Comparison of ENCODE assay signal across 16 cellular contexts in the genomic region with DNA sequence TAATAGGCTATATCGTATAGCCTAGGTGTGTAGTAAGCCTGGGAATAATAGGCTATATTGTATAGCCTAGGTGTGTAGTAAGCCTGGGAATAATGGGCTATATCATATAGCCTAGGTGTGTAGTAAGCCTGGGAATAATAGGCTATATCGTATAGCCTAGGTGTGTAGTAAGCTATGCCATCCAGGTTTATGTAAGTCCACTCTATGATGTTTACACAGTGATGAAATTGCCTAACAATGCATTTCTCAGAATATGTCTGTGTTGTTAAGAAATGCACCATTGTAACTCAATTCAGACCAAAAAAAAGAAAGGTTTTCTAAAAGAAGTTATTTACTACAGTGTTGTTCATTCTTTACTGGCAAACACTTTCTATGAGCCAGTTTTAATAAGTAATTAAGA.
DNase-seq lines count a peak whose midpoint lies in the region; ATAC-seq and TF ChIP-seq lines count a peak whose summit lies in the region.
"Had no signal": no experiment of that assay in that cellular context is flagged by ENCODE, and none has a peak within 500 bp of the region (broad histone marks: within the 10 kb centered on the region; RNA-seq: fewer than 3 reads in every experiment).

No MANE protein-coding gene starts in this region.

- H3K36me3 Mint-ChIP-seq in MCF 10A (ENCODE audit: insufficient read depth, unreplicated experiment) = no peaks in the 10 kb centered on the region
- H3K36me3 Mint-ChIP-seq: CD8-positive, alpha-beta T cell; IgD-negative memory B cell had no signal

- H3K36me3 ChIP-seq in breast epithelium (no peaks in the 10 kb centered on the region), OCI-LY3 (replicated peaks; ENCODE audit: low read depth, low read length) (no peaks in the 10 kb centered on the region), adipocyte (ENCODE audit: control insufficient read depth, insufficient read depth, low read length, severe bottlenecking) (no peaks in the 10 kb centered on the region)
- H3K36me3 ChIP-seq: BLaER1 treated with 17β-estradiol and CSF1 and Interleukin-3, amounts not matched to agents 10 nM and 100 nM; HAP-1 had no signal

- POLR2A ChIA-PET in MCF 10A (lab: Yijun Ruan, JAX) = interaction anchor here (0.6 kb wide), 1 partner anchor 1197 kb away, joined by 3 read pairs; no protein-coding TSS in a partner anchor

- no peaks in the 10 kb centered on the region for H4K20me1 ChIP-seq in OCI-LY3 (ENCODE audit: insufficient read depth, low read length)
- H4K20me1 ChIP-seq: BLaER1 treated with 17β-estradiol and CSF1 and Interleukin-3, amounts not matched to agents 10 nM and 100 nM had no signal

- H3K9ac ChIP-seq in OCI-LY3 (ENCODE audit: low read length) (no peak overlapping the region), adipocyte (ENCODE audit: low read length) (no peak overlapping the region)
- H3K9ac ChIP-seq: BLaER1 treated with 17β-estradiol and CSF1 and Interleukin-3, amounts not matched to agents 10 nM and 100 nM; GM23248 had no signal

- H3K27me3 ChIP-seq in breast epithelium (no peaks in the 10 kb centered on the region), OCI-LY3 (ENCODE audit: low read depth, low read length) (no peaks in the 10 kb centered on the region), adipocyte (replicated peaks; ENCODE audit: control insufficient read depth, insufficient read depth, low read length) (no peaks in the 10 kb centered on the region)
- H3K27me3 ChIP-seq: BLaER1 treated with 17β-estradiol and CSF1 and Interleukin-3, amounts not matched to agents 10 nM and 100 nM had no signal

- no peak overlapping the region for H2AFZ ChIP-seq in OCI-LY3 (ENCODE audit: low read depth, low read length)
- H2AFZ ChIP-seq: GM23248 had no signal

- no peak for TF ChIP-seq POLR2A in breast epithelium (IDR thresholded peaks at IDR 0.05)
- TF ChIP-seq POLR2A in erythroblast (IDR thresholded peaks at IDR 0.05; ENCODE audit: low read length) = no peak

- no peak overlapping the region for H3K4me3 ChIP-seq in breast epithelium
- no peak overlapping the region for H3K4me3 ChIP-seq in OCI-LY3 (ENCODE audit: low read length)
- no peak overlapping the region for H3K4me3 ChIP-seq in adipocyte (ENCODE audit: low read length)
- H3K4me3 ChIP-seq: BLaER1 treated with 17β-estradiol and CSF1 and Interleukin-3, amounts not matched to agents 10 nM and 100 nM; GM23248; HAP-1 had no signal

- H3K9me3 ChIP-seq in breast epithelium (no peaks in the 10 kb centered on the region), OCI-LY3 (ENCODE audit: insufficient read depth, low read length) (no peaks in the 10 kb centered on the region), adipocyte (ENCODE audit: control insufficient read depth, low read length) (no peaks in the 10 kb centered on the region)
- H3K9me3 ChIP-seq: BLaER1 treated with 17β-estradiol and CSF1 and Interleukin-3, amounts not matched to agents 10 nM and 100 nM; HAP-1 had no signal

- no TSS peak for BruUV-seq in MCF 10A (replicated peaks; lab: Mats Ljungman, UMichigan)

- no peak overlapping the region for H3K4me3 Mint-ChIP-seq in MCF 10A (ENCODE audit: unreplicated experiment)
- H3K4me3 Mint-ChIP-seq: B cell; CD8-positive, alpha-beta T cell; IgD-negative memory B cell had no signal

- CTCF ChIA-PET in MCF 10A (lab: Yijun Ruan, JAX) = no interaction called here

- no peak for ATAC-seq in HG02938 (IDR thresholded peaks at IDR 0.05; ENCODE audit: unreplicated experiment)
- ATAC-seq: CD8-positive, alpha-beta T cell; HepG2 had no signal

- intact Hi-C loops in MCF 10A (cut with micrococcal nuclease) = no loop called here
- intact Hi-C loops in breast epithelium (cut with DNase I; ENCODE audit: low total_unique reads) = no loop called here

- H3K4me1 ChIP-seq in breast epithelium (no peaks in the 10 kb centered on the region), OCI-LY3 (ENCODE audit: low read length) (peaks cover 16% of the 10 kb centered on the region), adipocyte (ENCODE audit: control insufficient read depth, insufficient read depth, low read length) (peaks cover 4% of the 10 kb centered on the region)
- H3K4me1 ChIP-seq: BLaER1 treated with 17β-estradiol and CSF1 and Interleukin-3, amounts not matched to agents 10 nM and 100 nM; HAP-1 had no signal

- H3K27ac ChIP-seq in breast epithelium (no peak overlapping the region), OCI-LY3 (ENCODE audit: low read length) (peak overlapping the region; percentile 27; the same call in 1 of the 2 replicates)
- H3K27ac ChIP-seq: BLaER1 treated with 17β-estradiol and CSF1 and Interleukin-3, amounts not matched to agents 10 nM and 100 nM; GM23248 had no signal

- H3K79me2 ChIP-seq in OCI-LY3 (ENCODE audit: low read length) = no peaks in the 10 kb centered on the region

- peak overlapping the region; percentile 8; the same call in 1 of the 2 replicates for H3K4me2 ChIP-seq in OCI-LY3 (ENCODE audit: low read length)
- H3K4me2 ChIP-seq: BLaER1 treated with 17β-estradiol and CSF1 and Interleukin-3, amounts not matched to agents 10 nM and 100 nM had no signal

- H3K9me3 Mint-ChIP-seq in MCF 10A (ENCODE audit: unreplicated experiment) = no peaks in the 10 kb centered on the region
- H3K9me3 Mint-ChIP-seq: CD8-positive, alpha-beta T cell had no signal

- H3K4me1 Mint-ChIP-seq in MCF 10A (ENCODE audit: insufficient read depth, unreplicated experiment) = no peaks in the 10 kb centered on the region
- H3K4me1 Mint-ChIP-seq: B cell, IgD-negative memory B cell had no signal

- DNase-seq in MCF 10A (ENCODE audit: unreplicated experiment) (peak; percentile 8), breast epithelium (ENCODE audit: low spot score in 2 of 2) (no peak), adipocyte (ENCODE audit: low read depth) (peak; percentile 3), DMS79 (lab: John Stamatoyannopoulos, UW) (no peak), erythroblast (lab: John Stamatoyannopoulos, UW) (no peak)
- DNase-seq: Calu3; CD8-positive, alpha-beta T cell; GDM1; GM23248 had no signal

- TF ChIP-seq CTCF in MCF 10A (IDR thresholded peaks at IDR 0.05; ENCODE audit: unreplicated experiment) (no peak), breast epithelium (IDR thresholded peaks at IDR 0.05) (no peak), OCI-LY3 (IDR thresholded peaks at IDR 0.05; ENCODE audit: low read depth, low read length) (no peak)

- no peaks in the 10 kb centered on the region for H3K27me3 Mint-ChIP-seq in MCF 10A (ENCODE audit: insufficient read depth, unreplicated experiment)
- H3K27me3 Mint-ChIP-seq: B cell, IgD-negative memory B cell had no signal

- no peak overlapping the region for H3K27ac Mint-ChIP-seq in MCF 10A (ENCODE audit: low read depth, unreplicated experiment)
- H3K27ac Mint-ChIP-seq: B cell; CD8-positive, alpha-beta T cell had no signal

Comparison
In these comparisons a context has a peak if more than half of its experiments do, and no peak if none do; other contexts are left out.
1. DNase-seq: peak in MCF 10A (single experiment) and adipocyte (single experiment); none in breast epithelium (0 of 2), DMS79 (single experiment) and erythroblast (0 of 2).